In genomic region chr21:42234464-42235241, GRCh38 we compare ENCODE assay signal across 8 cellular contexts. TPM values are rescaled to one million over a fixed set of nuclear protein-coding genes. Genes with fewer than 3 reads are reported as not detected.
DNase-seq lines count a peak whose midpoint lies in the region; ATAC-seq and TF ChIP-seq lines count a peak whose summit lies in the region.

No MANE protein-coding gene starts in this region.

- peak overlapping the region; percentile 79 for H3K4me3 Mint-ChIP-seq in activated naive CD8-positive, alpha-beta T cell treated with anti-CD3 and anti-CD28 coated beads, Interleukin-2, amount 10 ng/mL, durations not matched to agents 7 days and 5 days

- H3K9ac ChIP-seq in SU-DHL-6 (ENCODE audit: low read length) = peak overlapping the region; percentile 46; the same call in 1 of the 2 replicates

- H3K27ac ChIP-seq in KOPT-K1 (ENCODE audit: low read depth, low read length, poor library complexity, severe bottlenecking) = peak overlapping the region; percentile 99
- H3K27ac ChIP-seq in SU-DHL-6 (ENCODE audit: low read depth, low read length) = peak overlapping the region; percentile 96
- H3K27ac ChIP-seq in left ventricle myocardium inferior (replicated peaks) = peak overlapping the region; percentile 90
- peak overlapping the region; percentile 85 for H3K27ac ChIP-seq in urinary bladder (ENCODE audit: low read depth)

- TF ChIP-seq CTCF in SU-DHL-6 (IDR thresholded peaks at IDR 0.05; ENCODE audit: insufficient read depth, low read length, poor library complexity, severe bottlenecking) = no peak
- no peak for TF ChIP-seq CTCF in left ventricle myocardium inferior (IDR thresholded peaks at IDR 0.05; ENCODE audit: borderline replicate concordance)

- H3K9me2 ChIP-seq in SU-DHL-6 (replicated peaks; ENCODE audit: insufficient read depth, low read length) = no peaks in the 10 kb centered on the region

- H3K79me2 ChIP-seq in SU-DHL-6 (ENCODE audit: insufficient read depth, low read length) = no peaks in the 10 kb centered on the region

- POLR2A ChIA-PET in activated naive CD8-positive, alpha-beta T cell treated with anti-CD3 and anti-CD28 coated beads, Interleukin-2, amount 10 ng/mL, durations not matched to agents 7 days and 5 days (lab: Charles Lee) = interaction anchor here (0.6 to 8.0 kb wide), 12 partner anchors 10 to 110 kb away, joined by 3 to 111 read pairs (median 4); partner anchors contain the start of gene ABCG1

- no peaks in the 10 kb centered on the region for H3K36me3 ChIP-seq in KOPT-K1 (ENCODE audit: insufficient read depth, low read length)
- H3K36me3 ChIP-seq in SU-DHL-6 (ENCODE audit: low read length) = no peaks in the 10 kb centered on the region
- no peaks in the 10 kb centered on the region for H3K36me3 ChIP-seq in left ventricle myocardium inferior
- H3K36me3 ChIP-seq in urinary bladder (ENCODE audit: insufficient read depth) = no peaks in the 10 kb centered on the region

- no peaks in the 10 kb centered on the region for H3K27me3 Mint-ChIP-seq in activated naive CD8-positive, alpha-beta T cell treated with anti-CD3 and anti-CD28 coated beads, Interleukin-2, amount 10 ng/mL, durations not matched to agents 7 days and 5 days

- peaks cover 97% of the 10 kb centered on the region for H3K4me1 ChIP-seq in left ventricle myocardium inferior
- H3K4me1 ChIP-seq in urinary bladder (ENCODE audit: insufficient read depth) = peaks cover 3% of the 10 kb centered on the region

- H3K9me3 ChIP-seq in KOPT-K1 (ENCODE audit: insufficient read depth, low read length, poor library complexity, severe bottlenecking) (no peaks in the 10 kb centered on the region), SU-DHL-6 (ENCODE audit: insufficient read depth, low read length) (no peaks in the 10 kb centered on the region), left ventricle myocardium inferior (replicated peaks) (no peaks in the 10 kb centered on the region)

- H3K4me1 Mint-ChIP-seq in activated naive CD8-positive, alpha-beta T cell treated with anti-CD3 and anti-CD28 coated beads, Interleukin-2, amount 10 ng/mL, durations not matched to agents 7 days and 5 days = peaks cover 73% of the 10 kb centered on the region

- no peaks in the 10 kb centered on the region for H3K36me3 Mint-ChIP-seq in activated naive CD8-positive, alpha-beta T cell treated with anti-CD3 and anti-CD28 coated beads, Interleukin-2, amount 10 ng/mL, durations not matched to agents 7 days and 5 days

- H3K4me2 ChIP-seq in SU-DHL-6 (ENCODE audit: low read depth, low read length, poor library complexity, severe bottlenecking) = no peak overlapping the region

- WGBS in urinary bladder = 2% methylated on average over 73 of the region's 73 CpGs

- intact Hi-C loops in left ventricle myocardium inferior (cut with micrococcal nuclease) (no loop called here), posterior vena cava (cut with DNase I) (no loop called here)

- DNase-seq in NK-92 treated with Interleukin-12 subunit alpha and Interleukin-12 subunit beta, amount 100 ng/mL, for 24 hours (lab: John Stamatoyannopoulos, UW) = peak; percentile 63
- no peak for DNase-seq in NK-92 (lab: John Stamatoyannopoulos, UW; ENCODE audit: unreplicated experiment)
- DNase-seq in activated naive CD8-positive, alpha-beta T cell treated with anti-CD3 and anti-CD28 coated beads, Interleukin-2, amount 10 ng/mL, durations not matched to agents 7 days and 5 days = peak; percentile 91
- peak; percentile 72 for DNase-seq in left ventricle myocardium inferior
- peak; percentile 91 for DNase-seq in posterior vena cava (ENCODE audit: low spot score)

- H3K27ac Mint-ChIP-seq in activated naive CD8-positive, alpha-beta T cell treated with anti-CD3 and anti-CD28 coated beads, Interleukin-2, amount 10 ng/mL, durations not matched to agents 7 days and 5 days = peak overlapping the region; percentile 92

- peaks cover 44% of the 10 kb centered on the region for H3F3A ChIP-seq in SU-DHL-6 (ENCODE audit: insufficient read depth)

- H3K4me3 ChIP-seq in SU-DHL-6 (ENCODE audit: insufficient read depth, low read length, poor library complexity, severe bottlenecking) = no peak overlapping the region
- peak overlapping the region; percentile 71 for H3K4me3 ChIP-seq in left ventricle myocardium inferior
- H3K4me3 ChIP-seq in urinary bladder (ENCODE audit: low read depth, low read length) = peak overlapping the region; percentile 41

- H3K27me3 ChIP-seq in SU-DHL-6 (ENCODE audit: low read length) (no peaks in the 10 kb centered on the region), left ventricle myocardium inferior (ENCODE audit: low read depth) (no peaks in the 10 kb centered on the region)

- no peaks in the 10 kb centered on the region for H4K20me1 ChIP-seq in SU-DHL-6 (ENCODE audit: low read depth, low read length)

- H3K9me3 Mint-ChIP-seq in activated naive CD8-positive, alpha-beta T cell treated with anti-CD3 and anti-CD28 coated beads, Interleukin-2, amount 10 ng/mL, durations not matched to agents 7 days and 5 days = no peaks in the 10 kb centered on the region

- no peak overlapping the region for H2AFZ ChIP-seq in SU-DHL-6 (ENCODE audit: low read depth, low read length, severe bottlenecking)

- peak; percentile 61 for ATAC-seq in activated naive CD8-positive, alpha-beta T cell treated with anti-CD3 and anti-CD28 coated beads, Interleukin-2, amount 10 ng/mL, durations not matched to agents 7 days and 5 days (ENCODE audit: low read depth)

RNA-seq across cellular contexts. Expression of gene ABCG1, which starts 15.7 kb away (rescaled TPM):
- 10 to 100 TPM; 12.2 to 13.2 TPM for total RNA-seq in activated naive CD8-positive, alpha-beta T cell treated with anti-CD3 and anti-CD28 coated beads, Interleukin-2, amount 10 ng/mL, durations not matched to agents 7 days and 5 days
- total RNA-seq in left ventricle myocardium inferior = 8.7 TPM
- 10 to 100 TPM; 11.8 to 12.4 TPM for total RNA-seq in posterior vena cava
- total RNA-seq in urinary bladder = 12.7 TPM
- polyA plus RNA-seq in urinary bladder = 16.3 TPM
